14 cellular contexts compared by ENCODE assay signal in the genomic region with DNA sequence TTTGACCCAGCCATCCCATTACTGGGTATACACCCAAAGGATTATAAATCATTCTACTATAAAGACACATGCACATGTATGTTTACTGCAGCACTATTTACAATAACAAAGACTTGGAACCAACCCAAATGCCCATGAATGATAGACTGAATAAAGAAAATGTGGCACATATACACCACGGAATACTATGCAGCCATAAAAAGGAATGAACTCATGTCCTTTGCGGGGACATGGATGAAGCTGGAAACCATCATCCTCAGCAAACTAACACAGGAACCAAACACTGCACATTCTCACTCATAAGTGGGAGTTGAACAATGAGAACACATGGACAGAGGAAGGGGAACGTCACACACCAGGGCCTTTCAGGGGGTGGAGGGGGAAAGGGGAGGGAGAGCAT. TPM values are rescaled to one million over a fixed set of nuclear protein-coding genes. Genes with fewer than 3 reads are reported as not detected.
"Had no signal": no experiment of that assay in that cellular context is flagged by ENCODE, and none has a peak within 500 bp of the region (broad histone marks: within the 10 kb centered on the region; RNA-seq: fewer than 3 reads in every experiment).

No MANE protein-coding gene starts in this region.

RNA-seq across cellular contexts. Expression of a gene that starts 22.6 kb away (rescaled TPM):
- total RNA-seq: activated CD4-positive, alpha-beta memory T cell treated with anti-CD3 and anti-CD28 coated beads for 36 hours; activated CD4-positive, alpha-beta memory T cell treated with anti-CD3 and anti-CD28 coated beads, Interleukin-2, amount 10 ng/mL, durations not matched to agents 7 days and 5 days; activated CD4-positive, alpha-beta T cell treated with anti-CD3 and anti-CD28 coated beads, Interleukin-2, amount 10 ng/mL, durations not matched to agents 7 days and 5 days; activated CD8-positive, alpha-beta memory T cell treated with anti-CD3 and anti-CD28 coated beads for 36 hours; activated CD8-positive, alpha-beta memory T cell treated with anti-CD3 and anti-CD28 coated beads, Interleukin-2, amount 10 ng/mL, durations not matched to agents 7 days and 5 days; activated CD8-positive, alpha-beta T cell treated with anti-CD3 and anti-CD28 coated beads for 36 hours; activated CD8-positive, alpha-beta T cell treated with anti-CD3 and anti-CD28 coated beads, Interleukin-2, amount 10 ng/mL, durations not matched to agents 7 days and 5 days; T-helper 1 cell treated with Interleukin-12 subunit alpha and Interleukin-12 subunit beta and Interleukin-4 antibody, amounts not matched to agents 30 ng/mL and 1 ng/mL, for 36 hours; T-helper 2 cell treated with Interferon-gamma antibody and Interleukin-4, amounts not matched to agents 100 ng/mL and 5 ng/mL, for 36 hours had no signal

RNA-seq across cellular contexts. Expression of a gene that starts 28.8 kb away (rescaled TPM):
- total RNA-seq: activated B cell treated with CpG ODN at 0.5 μM for 24 hours; activated CD4-positive, alpha-beta memory T cell treated with anti-CD3 and anti-CD28 coated beads for 36 hours; activated CD4-positive, alpha-beta memory T cell treated with anti-CD3 and anti-CD28 coated beads, Interleukin-2, amount 10 ng/mL, durations not matched to agents 7 days and 5 days; activated CD4-positive, alpha-beta T cell treated with anti-CD3 and anti-CD28 coated beads for 36 hours; activated CD4-positive, alpha-beta T cell treated with anti-CD3 and anti-CD28 coated beads, Interleukin-2, amount 10 ng/mL, durations not matched to agents 24 days and 14 days; activated CD4-positive, alpha-beta T cell treated with anti-CD3 and anti-CD28 coated beads, Interleukin-2, amount 10 ng/mL, durations not matched to agents 7 days and 5 days; activated CD8-positive, alpha-beta memory T cell treated with anti-CD3 and anti-CD28 coated beads for 36 hours; activated CD8-positive, alpha-beta memory T cell treated with anti-CD3 and anti-CD28 coated beads, Interleukin-2, amount 10 ng/mL, durations not matched to agents 7 days and 5 days; activated CD8-positive, alpha-beta T cell treated with anti-CD3 and anti-CD28 coated beads for 36 hours; activated CD8-positive, alpha-beta T cell treated with anti-CD3 and anti-CD28 coated beads, Interleukin-2, amount 10 ng/mL, durations not matched to agents 7 days and 5 days; T-helper 1 cell treated with Interleukin-12 subunit alpha and Interleukin-12 subunit beta and Interleukin-4 antibody, amounts not matched to agents 30 ng/mL and 1 ng/mL, for 36 hours; T-helper 17 cell; T-helper 2 cell treated with Interferon-gamma antibody and Interleukin-4, amounts not matched to agents 100 ng/mL and 5 ng/mL, for 36 hours; WTC11 had no signal
